In the genomic region with DNA sequence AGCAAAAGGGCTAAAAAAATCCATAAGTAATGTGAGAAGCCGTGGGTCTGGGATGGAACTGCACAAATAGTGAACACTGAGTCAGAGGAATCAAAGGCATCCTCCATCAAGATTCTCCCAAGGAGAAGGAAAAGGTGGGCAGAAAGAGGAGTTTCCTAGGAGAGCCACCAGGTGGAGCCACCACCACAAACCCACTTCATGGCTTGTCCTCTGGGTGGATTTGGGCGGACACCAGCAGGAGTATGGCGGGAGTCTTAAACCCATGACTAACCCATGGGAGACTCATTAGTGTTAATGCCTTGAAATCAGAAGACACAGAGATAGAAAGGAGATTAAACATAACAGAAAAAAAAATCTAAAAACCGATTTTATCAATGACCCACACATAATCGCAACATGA, we compare ENCODE assay signal across 9 cellular contexts.
DNase-seq lines count a peak whose midpoint lies in the region; ATAC-seq and TF ChIP-seq lines count a peak whose summit lies in the region.
"Had no signal": no experiment of that assay in that cellular context is flagged by ENCODE, and none has a peak within 500 bp of the region (broad histone marks: within the 10 kb centered on the region; RNA-seq: fewer than 3 reads in every experiment).

No MANE protein-coding gene starts in this region.

- CTCF ChIA-PET in mammary epithelial cell (lab: Charles Lee; ENCODE audit: low non-redundant PET): no interaction called here

- no peaks in the 10 kb centered on the region for H3K79me2 ChIP-seq in mammary epithelial cell (ENCODE audit: insufficient read depth, low read length)

- no peaks in the 10 kb centered on the region for H4K20me1 ChIP-seq in mammary epithelial cell (ENCODE audit: insufficient read depth, low read length)

- H3K27me3 ChIP-seq in mammary epithelial cell (ENCODE audit: insufficient read depth, low read length): no peaks in the 10 kb centered on the region

- 24% methylated on average over 5 of the region's 5 CpGs for WGBS in mammary epithelial cell (ENCODE audit: low coverage, missing lambda C conversion rate)

- TF ChIP-seq CTCF in mammary epithelial cell (conservative IDR thresholded peaks at IDR 0.05 in 1 of 2, IDR thresholded peaks at IDR 0.05 in 1 of 2; ENCODE audit: extremely low read depth in 1 of 2, insufficient read depth in 1 of 2, low read depth in 1 of 2, low read length in 2 of 2): peak; percentile 42 to 68

- H3K9ac ChIP-seq in mammary epithelial cell (ENCODE audit: insufficient read depth, low read length): no peak overlapping the region

- no peak overlapping the region for H3K4me2 ChIP-seq in mammary epithelial cell (ENCODE audit: insufficient read depth, low read depth, low read length)

- no peak overlapping the region for H3K27ac ChIP-seq in mammary epithelial cell (ENCODE audit: insufficient read depth, low read depth, low read length)
- H3K27ac ChIP-seq: epithelial cell of prostate had no signal

- H3K4me3 ChIP-seq in mammary epithelial cell (replicated peaks in 1 of 3; ENCODE audit: insufficient read depth in 1 of 3, low read depth in 2 of 3, low read length in 3 of 3): no peak overlapping the region

- no peaks in the 10 kb centered on the region for H3K9me3 ChIP-seq in mammary epithelial cell (replicated peaks; ENCODE audit: insufficient read depth, low read length)

- H3K4me1 ChIP-seq in mammary epithelial cell (ENCODE audit: insufficient read depth, low read length): no peaks in the 10 kb centered on the region

- ATAC-seq in left colon (peak; percentile 88), GM21515 (IDR thresholded peaks at IDR 0.05; ENCODE audit: unreplicated experiment) (no peak)

- no TSS peak for BruUV-seq in mammary epithelial cell (replicated peaks; lab: Mats Ljungman, UMichigan)

- H2AFZ ChIP-seq in mammary epithelial cell (ENCODE audit: low read depth, low read length): no peak overlapping the region

- no peaks in the 10 kb centered on the region for H3K36me3 ChIP-seq in mammary epithelial cell (ENCODE audit: insufficient read depth, low read length)

- intact Hi-C loops in mammary epithelial cell (cut with micrococcal nuclease): loop anchor here (1.0 kb wide), 4 partner anchors 29 to 328 kb away; no protein-coding TSS in a partner anchor
- intact Hi-C loops in left colon (cut with DNase I, micrococcal nuclease): no loop called here

- in situ Hi-C loops in mammary epithelial cell (cut with MboI; ENCODE audit: low sequenced_read_pairs in 2 of 2): loop anchor here in 1 of 2 donors (10.0 kb wide), 1 partner anchor 145 kb away; the partner anchor contains the start of gene SH3KBP1

- dilution Hi-C loops in mammary epithelial cell (cut with HindIII; ENCODE audit: low sequenced_read_pairs): no loop called here

- DNase-seq in NCI-H2029 (lab: John Stamatoyannopoulos, UW) (peak; percentile 12), NCI-H2029 treated with DMSO at 0.1 percent for 48 hours (lab: John Stamatoyannopoulos, UW) (no peak), LHCN-M2 (ENCODE audit: low read depth) (peak; percentile 66), T-helper 9 cell (peak; percentile 35), mammary epithelial cell (peak; percentile 61), left colon (peak; percentile 41 to 58)
- DNase-seq in stimulated activated CD8-positive, alpha-beta memory T cell treated with anti-CD3 and anti-CD28 coated beads, Interleukin-4, amount 100 ng/mL, for 48 hours: peak; percentile 62
